Comparison of ENCODE assay signal across 29 cellular contexts in genomic region chr15:81347910-81348309, GRCh38. TPM values are rescaled to one million over a fixed set of nuclear protein-coding genes. Genes with fewer than 3 reads are reported as not detected.
"Had no signal": no experiment of that assay in that cellular context is flagged by ENCODE, and none has a peak within 500 bp of the region (broad histone marks: within the 10 kb centered on the region; RNA-seq: fewer than 3 reads in every experiment).

No MANE protein-coding gene starts in this region.

- H3K27ac Mint-ChIP-seq: T-cell had no signal

- H3K4me2 ChIP-seq: SK-N-SH had no signal

- DNase-seq: IMR-90; NCI-H1092; NCI-H1105 treated with DMSO at 0.1 percent for 48 hours; NCI-H1417 treated with DMSO at 0.1 percent for 48 hours; NCI-H146; NCI-H1694 treated with DMSO at 0.1 percent for 48 hours; NCI-H1930; NCI-H2081; NCI-H2107; NCI-H2227 treated with DMSO at 0.1 percent for 48 hours; NCI-H446; NCI-H510A; NCI-H524 treated with DMSO at 0.1 percent for 48 hours; NCI-H69; NCI-H774; NK-92 treated with Interleukin-12 subunit alpha and Interleukin-12 subunit beta, amount 100 ng/mL, for 24 hours; PC-3; SHP77; SK-N-SH; SW 1271; T-cell had no signal

- H3K9ac ChIP-seq: SK-N-SH had no signal

- H3K4me1 Mint-ChIP-seq: T-cell had no signal

- H3K9me3 Mint-ChIP-seq: T-cell had no signal

- H3K4me3 Mint-ChIP-seq: T-cell had no signal

- H3K9me3 ChIP-seq: SK-N-SH had no signal

- H3K36me3 Mint-ChIP-seq: T-cell had no signal

- H3K9me2 ChIP-seq: SK-N-SH had no signal

- H3K27ac ChIP-seq: RWPE1 had no signal

- H3K4me3 ChIP-seq: K562 had no signal

RNA-seq across cellular contexts. Expression of gene TMC3, which starts 26.1 kb away (rescaled TPM):
- total RNA-seq: HepG2, HT-29, IMR-90, K562, LHCN-M2, MCF 10A, OCI-LY7, PC-3, SK-MEL-5, T-cell had no signal
- polyA plus RNA-seq: HepG2, IMR-90, SK-N-SH had no signal
